12 cellular contexts compared by ENCODE assay signal in the genomic region with DNA sequence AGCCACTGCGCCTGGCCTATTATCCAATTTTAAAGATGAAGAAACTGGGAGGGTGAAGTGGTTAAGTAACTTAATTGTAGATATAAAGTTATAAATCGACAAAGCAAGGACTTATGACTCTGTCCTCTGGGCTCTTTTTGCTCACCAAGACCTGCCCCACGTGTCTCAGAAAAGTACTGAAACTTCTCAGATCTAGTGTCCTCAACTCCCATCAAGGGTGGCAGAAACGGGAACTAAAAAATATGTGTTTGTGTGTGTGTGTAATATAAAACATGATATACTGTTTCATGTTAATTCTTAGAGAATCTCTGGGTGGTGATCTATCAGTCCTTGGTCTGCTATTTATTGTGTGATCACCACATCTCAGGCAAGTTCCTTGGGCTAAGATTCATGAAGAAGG.
DNase-seq lines count a peak whose midpoint lies in the region; ATAC-seq and TF ChIP-seq lines count a peak whose summit lies in the region.
"Had no signal": no experiment of that assay in that cellular context is flagged by ENCODE, and none has a peak within 500 bp of the region (broad histone marks: within the 10 kb centered on the region; RNA-seq: fewer than 3 reads in every experiment).

No MANE protein-coding gene starts in this region.

- peak overlapping the region; percentile 10 for H2AK5ac ChIP-seq in trophoblast cell (ENCODE audit: low read length)

- no peaks in the 10 kb centered on the region for H3K9me3 ChIP-seq in trophoblast cell (ENCODE audit: insufficient read depth, low read depth, low read length)

- H3K36me3 ChIP-seq in trophoblast cell (ENCODE audit: control insufficient read depth in 1 of 2, insufficient read depth in 2 of 2, low read length in 2 of 2): peaks cover 0 to 2% of the 10 kb centered on the region in 2 experiments

- H3K9me3 Mint-ChIP-seq in activated T-helper 17 cell treated with anti-CD3 and anti-CD28 coated beads, Interleukin-2, amount 50 U/mL, for 72 hours: no peaks in the 10 kb centered on the region
- H3K9me3 Mint-ChIP-seq: CD4-positive, alpha-beta memory T cell had no signal

- peaks cover 11% of the 10 kb centered on the region for H3K79me2 ChIP-seq in trophoblast cell (ENCODE audit: control insufficient read depth, insufficient read depth, low read length, poor library complexity)

- H4K12ac ChIP-seq in trophoblast cell (ENCODE audit: low read depth, low read length): no peak overlapping the region

- H3K79me1 ChIP-seq in trophoblast cell (ENCODE audit: low read length): peaks cover 5% of the 10 kb centered on the region

- no peaks in the 10 kb centered on the region for H3K27me3 ChIP-seq in trophoblast cell (ENCODE audit: insufficient read depth, low read length)

- H3K14ac ChIP-seq in trophoblast cell (ENCODE audit: low read length): no peak overlapping the region

- H3K4me3 Mint-ChIP-seq in activated T-helper 17 cell treated with anti-CD3 and anti-CD28 coated beads, Interleukin-2, amount 50 U/mL, for 72 hours: no peak overlapping the region
- H3K4me3 Mint-ChIP-seq: CD4-positive, alpha-beta memory T cell; WTC11 had no signal

- no peak overlapping the region for H3K4me2 ChIP-seq in trophoblast cell (ENCODE audit: low read length)

- H3K4ac ChIP-seq in trophoblast cell (ENCODE audit: low read depth, low read length): peak overlapping the region; percentile 40

- no peak overlapping the region for H3K9ac ChIP-seq in trophoblast cell (ENCODE audit: low read length)

- H2BK5ac ChIP-seq in trophoblast cell (ENCODE audit: low read depth, low read length, poor library complexity): no peak overlapping the region

- TF ChIP-seq CTCF in GM13976 (IDR thresholded peaks at IDR 0.05; ENCODE audit: borderline replicate concordance, control extremely low read depth, extremely low read depth, insufficient read depth, missing control alignments): no peak

- H3K4me3 ChIP-seq in trophoblast cell (ENCODE audit: low read depth, low read length): no peak overlapping the region

- ATAC-seq in HG02852 (IDR thresholded peaks at IDR 0.05; ENCODE audit: unreplicated experiment): peak; percentile 42
- ATAC-seq in activated T-helper 17 cell treated with anti-CD3 and anti-CD28 coated beads, Interleukin-2, amount 50 U/mL, for 72 hours (replicated peaks): peak; percentile 55
- ATAC-seq: WTC11 had no signal

- H2BK12ac ChIP-seq in trophoblast cell (ENCODE audit: low read length): no peak overlapping the region

- no peak overlapping the region for H2AFZ ChIP-seq in trophoblast cell (ENCODE audit: insufficient read depth, low read length, poor library complexity)

- in situ Hi-C loops in GM13976 (cut with MboI; ENCODE audit: low sequenced_read_pairs, unreplicated experiment): no loop called here

- peaks cover 5% of the 10 kb centered on the region for H3K4me1 Mint-ChIP-seq in activated T-helper 17 cell treated with anti-CD3 and anti-CD28 coated beads, Interleukin-2, amount 50 U/mL, for 72 hours
- H3K4me1 Mint-ChIP-seq: WTC11 had no signal

- no peak overlapping the region for H4K8ac ChIP-seq in trophoblast cell (ENCODE audit: low read depth, low read length)

- peaks cover 2 to 19% of the 10 kb centered on the region in 2 experiments for H3K4me1 ChIP-seq in trophoblast cell (ENCODE audit: control insufficient read depth in 1 of 2, insufficient read depth in 2 of 2, low read length in 2 of 2)

- no peak overlapping the region for H3K23ac ChIP-seq in trophoblast cell (ENCODE audit: low read length)

- H3K36me3 Mint-ChIP-seq in activated T-helper 17 cell treated with anti-CD3 and anti-CD28 coated beads, Interleukin-2, amount 50 U/mL, for 72 hours (ENCODE audit: low read depth): no peaks in the 10 kb centered on the region
- H3K36me3 Mint-ChIP-seq: CD4-positive, alpha-beta memory T cell; WTC11 had no signal

- no peak overlapping the region for H3K18ac ChIP-seq in trophoblast cell (ENCODE audit: low read length)

- DNase-seq in GM13976 (ENCODE audit: low spot score) (peak; percentile 36), trophoblast cell (no peak), DMS79 (lab: John Stamatoyannopoulos, UW) (no peak), iPS-NIHi7 (ENCODE audit: extremely low spot score) (no peak)
- no peak for DNase-seq in activated T-cell treated with anti-CD3 and anti-CD28 coated beads, Interleukin-2, amount 50 U/mL, for 1 hour
- no peak for DNase-seq in activated naive CD4-positive, alpha-beta T cell treated with anti-CD3 and anti-CD28 coated beads, Interleukin-2, amount 50 U/mL, for 16 hours
- DNase-seq: amniotic stem cell; CD4-positive, alpha-beta memory T cell; NCI-H146 had no signal

- no peak overlapping the region for H4K91ac ChIP-seq in trophoblast cell (ENCODE audit: low read depth, low read length)

- H2BK120ac ChIP-seq in trophoblast cell (ENCODE audit: insufficient read depth, low read length, poor library complexity): no peak overlapping the region

- WGBS in trophoblast cell (ENCODE audit: extremely low coverage, insufficient coverage, insufficient read length): no CpG with 5 or more reads among the region's 4 CpGs

- H3K27me3 Mint-ChIP-seq in activated T-helper 17 cell treated with anti-CD3 and anti-CD28 coated beads, Interleukin-2, amount 50 U/mL, for 72 hours: no peaks in the 10 kb centered on the region
- H3K27me3 Mint-ChIP-seq: CD4-positive, alpha-beta memory T cell had no signal

- no peak overlapping the region for H3K27ac Mint-ChIP-seq in activated T-helper 17 cell treated with anti-CD3 and anti-CD28 coated beads, Interleukin-2, amount 50 U/mL, for 72 hours
- H3K27ac Mint-ChIP-seq: WTC11 had no signal

- no peak overlapping the region for H3K27ac ChIP-seq in trophoblast cell (ENCODE audit: low read depth, low read length)
